28 cellular contexts compared by ENCODE assay signal in the genomic region with DNA sequence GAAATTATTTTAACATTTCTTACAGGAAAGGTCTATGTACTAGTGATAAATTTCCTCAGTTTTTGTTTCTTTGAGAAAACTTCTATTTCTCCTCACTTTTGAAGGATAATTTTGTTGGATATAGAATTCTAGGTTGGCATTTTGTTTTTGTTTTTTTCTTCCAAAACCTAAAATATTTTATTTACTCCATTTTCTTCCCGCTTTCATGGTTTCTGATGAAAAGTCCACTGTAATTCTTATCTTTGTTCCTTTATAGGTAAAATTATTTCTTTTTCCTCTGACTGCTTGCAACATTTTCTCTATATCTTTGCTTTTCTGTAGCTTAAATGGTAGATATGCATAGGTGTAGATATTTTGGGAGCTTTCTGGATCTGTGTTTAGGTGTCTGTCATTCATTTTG.
"Had no signal": no experiment of that assay in that cellular context is flagged by ENCODE, and none has a peak within 500 bp of the region (broad histone marks: within the 10 kb centered on the region; RNA-seq: fewer than 3 reads in every experiment).

No MANE protein-coding gene starts in this region.

- H3K4me1 ChIP-seq: stomach, suprapubic skin, testis, thyroid gland, tibial artery, tibial nerve, transverse colon, upper lobe of left lung, upper lobe of right lung, uterus, vagina had no signal

- DNase-seq: stimulated activated CD4-positive, alpha-beta T cell treated with anti-CD3 and anti-CD28 coated beads, Interleukin-2, amount 100 ng/mL, for 48 hours; stimulated activated CD4-positive, alpha-beta T cell treated with anti-CD3 and anti-CD28 coated beads, Interleukin-4, amount 100 ng/mL, for 1 hour; stimulated activated CD4-positive, alpha-beta T cell treated with anti-CD3 and anti-CD28 coated beads, Interleukin-4, amount 100 ng/mL, for 24 hours; stimulated activated CD4-positive, alpha-beta T cell treated with anti-CD3 and anti-CD28 coated beads, Interleukin-4, amount 100 ng/mL, for 4 hours; stimulated activated CD8-positive, alpha-beta memory T cell treated with anti-CD3 and anti-CD28 coated beads, Interleukin-4, amount 100 ng/mL, for 48 hours; stimulated activated naive B cell treated with anti-CD40 and anti-IgM and Interleukin-4, amounts not matched to agents 10 μg/mL and 1 μg/mL and 100 μg/mL, for 72 hours; stimulated activated naive CD4-positive, alpha-beta T cell; stimulated activated naive CD4-positive, alpha-beta T cell treated with Interleukin-2 at 50 U/mL for 16 hours; stimulated activated naive CD8-positive, alpha-beta T cell treated with anti-CD3 and anti-CD28 coated beads, Interleukin-15, amount 100 ng/mL, for 72 hours; stimulated activated naive CD8-positive, alpha-beta T cell treated with anti-CD3 and anti-CD28 coated beads, Interleukin-15, Interleukin-2, amounts not matched to agents 100 U/mL and 50 U/mL, for 24 hours; stomach; substantia nigra; testis; thyroid gland; tibial artery; transverse colon; trophoblast cell; upper lobe of left lung; upper lobe of right lung; uterus had no signal

- H3K27me3 Mint-ChIP-seq: stimulated activated memory B cell treated with anti-CD40 and anti-IgM and Interleukin-4, amounts not matched to agents 10 μg/mL and 1 μg/mL and 100 μg/mL, for 72 hours; stimulated activated naive CD8-positive, alpha-beta T cell treated with anti-CD3 and anti-CD28 coated beads, Interleukin-15, amount 100 ng/mL, for 72 hours; type B pancreatic cell had no signal

- H3K27ac ChIP-seq: stomach, suprapubic skin, testis, thoracic aorta, thyroid gland, tibial artery, tibial nerve, transverse colon, upper lobe of left lung, upper lobe of right lung, uterus, vagina had no signal

- H3K27ac Mint-ChIP-seq: stimulated activated effector memory CD8-positive, alpha-beta T cell treated with anti-CD3 and anti-CD28 coated beads, Interleukin-12 subunit alpha, Interleukin-12 subunit beta, amount 100 ng/mL, for 72 hours; stimulated activated memory B cell treated with anti-CD40 and anti-IgM and Interleukin-4, amounts not matched to agents 10 μg/mL and 1 μg/mL and 100 μg/mL, for 72 hours; stimulated activated naive B cell treated with anti-CD40 and anti-IgM and Interleukin-4, amounts not matched to agents 10 μg/mL and 1 μg/mL and 100 μg/mL, for 72 hours; stimulated activated naive CD8-positive, alpha-beta T cell treated with anti-CD3 and anti-CD28 coated beads, Interleukin-15, amount 100 ng/mL, for 72 hours; stimulated activated naive CD8-positive, alpha-beta T cell treated with anti-CD3 and anti-CD28 coated beads, Interleukin-15, Interleukin-2, amounts not matched to agents 100 ng/mL and 50 ng/mL, for 24 hours; type B pancreatic cell had no signal

- ATAC-seq: stimulated activated effector memory CD8-positive, alpha-beta T cell treated with anti-CD3 and anti-CD28 coated beads, Interleukin-12 subunit alpha, Interleukin-12 subunit beta, amount 100 ng/mL, for 72 hours; stimulated activated memory B cell treated with anti-CD40 and anti-IgM and Interleukin-4, amounts not matched to agents 10 μg/mL and 1 μg/mL and 100 μg/mL, for 72 hours; stimulated activated naive B cell treated with anti-CD40 and anti-IgM and Interleukin-4, amounts not matched to agents 10 μg/mL and 1 μg/mL and 100 μg/mL, for 72 hours; stimulated activated naive CD8-positive, alpha-beta T cell treated with anti-CD3 and anti-CD28 coated beads, Interleukin-15, amount 100 ng/mL, for 72 hours; stimulated activated naive CD8-positive, alpha-beta T cell treated with anti-CD3 and anti-CD28 coated beads, Interleukin-15, Interleukin-2, amounts not matched to agents 100 U/mL and 50 U/mL, for 24 hours; upper lobe of right lung had no signal

- H3K4me1 Mint-ChIP-seq: stimulated activated effector memory CD8-positive, alpha-beta T cell treated with anti-CD3 and anti-CD28 coated beads, Interleukin-12 subunit alpha, Interleukin-12 subunit beta, amount 100 ng/mL, for 72 hours; stimulated activated memory B cell treated with anti-CD40 and anti-IgM and Interleukin-4, amounts not matched to agents 10 μg/mL and 1 μg/mL and 100 μg/mL, for 72 hours; stimulated activated naive B cell treated with anti-CD40 and anti-IgM and Interleukin-4, amounts not matched to agents 10 μg/mL and 1 μg/mL and 100 μg/mL, for 72 hours; stimulated activated naive CD8-positive, alpha-beta T cell treated with anti-CD3 and anti-CD28 coated beads, Interleukin-15, amount 100 ng/mL, for 72 hours had no signal

- H3K9me3 ChIP-seq: testis, thyroid gland, uterus had no signal

- H3K4me3 ChIP-seq: stomach, suprapubic skin, testis, thoracic aorta, thyroid gland, tibial artery, tibial nerve, transverse colon, upper lobe of left lung, upper lobe of right lung, uterus, vagina had no signal

- H3K4me3 Mint-ChIP-seq: stimulated activated effector memory CD8-positive, alpha-beta T cell treated with anti-CD3 and anti-CD28 coated beads, Interleukin-12 subunit alpha, Interleukin-12 subunit beta, amount 100 ng/mL, for 72 hours; stimulated activated memory B cell treated with anti-CD40 and anti-IgM and Interleukin-4, amounts not matched to agents 10 μg/mL and 1 μg/mL and 100 μg/mL, for 72 hours; stimulated activated naive B cell treated with anti-CD40 and anti-IgM and Interleukin-4, amounts not matched to agents 10 μg/mL and 1 μg/mL and 100 μg/mL, for 72 hours; stimulated activated naive CD8-positive, alpha-beta T cell treated with anti-CD3 and anti-CD28 coated beads, Interleukin-15, amount 100 ng/mL, for 72 hours; stimulated activated naive CD8-positive, alpha-beta T cell treated with anti-CD3 and anti-CD28 coated beads, Interleukin-15, Interleukin-2, amounts not matched to agents 100 ng/mL and 50 ng/mL, for 24 hours; type B pancreatic cell had no signal

- H3K36me3 Mint-ChIP-seq: stimulated activated effector memory CD8-positive, alpha-beta T cell treated with anti-CD3 and anti-CD28 coated beads, Interleukin-12 subunit alpha, Interleukin-12 subunit beta, amount 100 ng/mL, for 72 hours; type B pancreatic cell had no signal

- H3K36me3 ChIP-seq: stomach, suprapubic skin, thoracic aorta, thyroid gland, tibial artery, tibial nerve, transverse colon, upper lobe of left lung, upper lobe of right lung, uterus, vagina had no signal
